Comparison of ENCODE assay signal across 25 cellular contexts in the genomic region with DNA sequence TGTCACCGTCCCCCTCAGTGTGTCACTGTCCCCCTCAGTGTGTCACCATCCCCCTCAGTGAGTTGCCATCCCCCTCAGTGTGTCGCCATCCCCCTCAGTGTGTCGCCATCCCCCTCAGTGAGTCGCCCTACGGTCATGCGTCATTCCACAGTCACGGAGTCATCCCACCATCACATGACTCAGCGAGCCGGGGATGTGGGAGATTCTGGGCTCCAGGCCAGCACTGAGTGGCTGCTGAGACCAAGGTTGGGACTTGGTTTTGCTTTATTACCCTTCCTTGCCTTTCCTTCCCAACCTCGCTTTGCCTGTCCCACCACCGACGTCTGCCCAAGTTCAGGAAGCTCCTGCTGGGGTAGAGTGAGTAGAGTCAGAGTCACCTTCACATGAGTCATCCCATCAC.
DNase-seq lines count a peak whose midpoint lies in the region; ATAC-seq and TF ChIP-seq lines count a peak whose summit lies in the region.
"Had no signal": no experiment of that assay in that cellular context is flagged by ENCODE, and none has a peak within 500 bp of the region (broad histone marks: within the 10 kb centered on the region; RNA-seq: fewer than 3 reads in every experiment).

No MANE protein-coding gene starts in this region.

- no peak overlapping the region for H3K4me3 ChIP-seq in BE2C (ENCODE audit: low read depth, low read length)
- no peak overlapping the region for H3K4me3 ChIP-seq in ascending aorta
- H3K4me3 ChIP-seq: skin epidermis, tibial artery had no signal

- no peak overlapping the region for H3K4me3 Mint-ChIP-seq in activated naive CD4-positive, alpha-beta T cell treated with anti-CD3 and anti-CD28 coated beads for 36 hours
- H3K4me3 Mint-ChIP-seq: B cell; brain; naive thymus-derived CD4-positive, alpha-beta T cell; WTC11 had no signal

- CTCF ChIA-PET in activated naive CD4-positive, alpha-beta T cell treated with anti-CD3 and anti-CD28 coated beads for 36 hours (lab: Charles Lee), result no interaction called here

- H3K4me1 Mint-ChIP-seq in activated naive CD4-positive, alpha-beta T cell treated with anti-CD3 and anti-CD28 coated beads for 36 hours (ENCODE audit: low read depth), result no peaks in the 10 kb centered on the region
- H3K4me1 Mint-ChIP-seq: B cell, WTC11 had no signal

- no peaks in the 10 kb centered on the region for H3K27me3 ChIP-seq in foreskin keratinocyte
- no peaks in the 10 kb centered on the region for H3K27me3 ChIP-seq in BE2C
- no peaks in the 10 kb centered on the region for H3K27me3 ChIP-seq in ascending aorta
- H3K27me3 ChIP-seq: tibial artery had no signal

- H3K9me3 ChIP-seq in BE2C (no peaks in the 10 kb centered on the region), ascending aorta (no peaks in the 10 kb centered on the region)
- H3K9me3 ChIP-seq: tibial artery had no signal

- no peaks in the 10 kb centered on the region for H3K27me3 Mint-ChIP-seq in activated naive CD4-positive, alpha-beta T cell treated with anti-CD3 and anti-CD28 coated beads for 36 hours (ENCODE audit: low read depth)
- H3K27me3 Mint-ChIP-seq: B cell; naive thymus-derived CD4-positive, alpha-beta T cell had no signal

- H3K27ac Mint-ChIP-seq in activated naive CD4-positive, alpha-beta T cell treated with anti-CD3 and anti-CD28 coated beads for 36 hours, result peak overlapping the region; percentile 69
- H3K27ac Mint-ChIP-seq: B cell; naive thymus-derived CD4-positive, alpha-beta T cell; WTC11 had no signal

- H3K9me3 Mint-ChIP-seq in activated naive CD4-positive, alpha-beta T cell treated with anti-CD3 and anti-CD28 coated beads for 36 hours, result peaks cover 15% of the 10 kb centered on the region

- no peak for DNase-seq in activated naive CD4-positive, alpha-beta T cell treated with anti-CD3 and anti-CD28 coated beads for 36 hours
- no peak for DNase-seq in activated naive CD4-positive, alpha-beta T cell treated with Interleukin-2 at 50 U/mL for 16 hours
- peak; percentile 10 for DNase-seq in SW480 (ENCODE audit: low spot score)
- DNase-seq in foreskin keratinocyte, result no peak
- no peak for DNase-seq in stimulated activated CD4-positive, alpha-beta T cell treated with anti-CD3 and anti-CD28 coated beads, Interleukin-15, amount 100 ng/mL, for 24 hours
- DNase-seq in BE2C, result no peak
- no peak for DNase-seq in ascending aorta (ENCODE audit: low spot score in 2 of 2)
- DNase-seq: activated CD4-positive, alpha-beta T cell treated with anti-CD3 and anti-CD28 coated beads, Interleukin-2, amount 50 U/mL, for 1 hour; GDM1; kidney; midbrain; MV-4-11; naive thymus-derived CD4-positive, alpha-beta T cell; NCI-H146; NCI-H2171; NCI-H524 treated with DMSO at 0.1 percent for 48 hours; SIG-M5; SW 1271; tibial artery had no signal

- intact Hi-C loops in activated naive CD4-positive, alpha-beta T cell treated with anti-CD3 and anti-CD28 coated beads for 36 hours (cut with micrococcal nuclease), result no loop called here
- intact Hi-C loops in ascending aorta (cut with DNase I), result no loop called here

- ATAC-seq in foreskin keratinocyte, result peak; percentile 27
- no peak for ATAC-seq in HG03039 (IDR thresholded peaks at IDR 0.05; ENCODE audit: unreplicated experiment)
- ATAC-seq: naive thymus-derived CD4-positive, alpha-beta T cell; WTC11 had no signal

- H3K27ac ChIP-seq in foreskin keratinocyte (no peak overlapping the region), ascending aorta (no peak overlapping the region)
- H3K27ac ChIP-seq: KMS-11, skin epidermis, tibial artery had no signal

- H3K4me1 ChIP-seq in foreskin keratinocyte (no peaks in the 10 kb centered on the region), BE2C (no peaks in the 10 kb centered on the region), ascending aorta (no peaks in the 10 kb centered on the region)
- H3K4me1 ChIP-seq: tibial artery had no signal

- TF ChIP-seq CTCF in foreskin keratinocyte (conservative IDR thresholded peaks at IDR 0.05) (no peak), BE2C (IDR thresholded peaks at IDR 0.05; ENCODE audit: low read depth, low read length) (no peak), ascending aorta (IDR thresholded peaks at IDR 0.05) (no peak)

- H3K36me3 ChIP-seq in BE2C (no peaks in the 10 kb centered on the region), ascending aorta (no peaks in the 10 kb centered on the region)
- H3K36me3 ChIP-seq: tibial artery had no signal

- H3K36me3 Mint-ChIP-seq in activated naive CD4-positive, alpha-beta T cell treated with anti-CD3 and anti-CD28 coated beads for 36 hours (ENCODE audit: low read depth), result peaks cover 1% of the 10 kb centered on the region
- H3K36me3 Mint-ChIP-seq: brain had no signal
